In genomic region chr2:143282684-143283083, GRCh38 we compare ENCODE assay signal across 10 cellular contexts.
DNase-seq lines count a peak whose midpoint lies in the region; ATAC-seq and TF ChIP-seq lines count a peak whose summit lies in the region.
"Had no signal": no experiment of that assay in that cellular context is flagged by ENCODE, and none has a peak within 500 bp of the region (broad histone marks: within the 10 kb centered on the region; RNA-seq: fewer than 3 reads in every experiment).

No MANE protein-coding gene starts in this region.

- H3K4me1 Mint-ChIP-seq in activated naive CD4-positive, alpha-beta T cell treated with anti-CD3 and anti-CD28 coated beads for 36 hours (ENCODE audit: low read depth), result peaks cover 48% of the 10 kb centered on the region
- peaks cover 29 to 47% of the 10 kb centered on the region in 2 donors for H3K4me1 Mint-ChIP-seq in effector memory CD8-positive, alpha-beta T cell (ENCODE audit: low read depth in 2 of 2)

- H3K27me3 ChIP-seq in Peyer's patch, result no peaks in the 10 kb centered on the region
- H3K27me3 ChIP-seq: stomach had no signal

- peaks cover 5% of the 10 kb centered on the region for H3K36me3 Mint-ChIP-seq in activated naive CD4-positive, alpha-beta T cell treated with anti-CD3 and anti-CD28 coated beads for 36 hours (ENCODE audit: low read depth)
- H3K36me3 Mint-ChIP-seq in activated naive CD4-positive, alpha-beta T cell treated with anti-CD3 and anti-CD28 coated beads, Interleukin-2, amount 50 U/mL, for 72 hours, result no peaks in the 10 kb centered on the region
- H3K36me3 Mint-ChIP-seq in effector memory CD8-positive, alpha-beta T cell (ENCODE audit: insufficient read depth), result peaks cover 12% of the 10 kb centered on the region

- no peaks in the 10 kb centered on the region for H3K9me3 ChIP-seq in Peyer's patch
- H3K9me3 ChIP-seq: stomach had no signal

- TF ChIP-seq CTCF in retinal pigment epithelial cell (conservative IDR thresholded peaks at IDR 0.05; ENCODE audit: low read depth, low read length) (peak; percentile 34), Peyer's patch (IDR thresholded peaks at IDR 0.05) (peak in 2 of 6 experiments; percentile 7 to 21)

- no peaks in the 10 kb centered on the region for H3K9me3 Mint-ChIP-seq in activated naive CD4-positive, alpha-beta T cell treated with anti-CD3 and anti-CD28 coated beads for 36 hours
- no peaks in the 10 kb centered on the region for H3K9me3 Mint-ChIP-seq in activated naive CD4-positive, alpha-beta T cell treated with anti-CD3 and anti-CD28 coated beads, Interleukin-2, amount 50 U/mL, for 72 hours
- no peaks in the 10 kb centered on the region for H3K9me3 Mint-ChIP-seq in effector memory CD8-positive, alpha-beta T cell

- no peaks in the 10 kb centered on the region for H3K36me3 ChIP-seq in Peyer's patch
- H3K36me3 ChIP-seq: stomach had no signal

- DNase-seq in activated naive CD4-positive, alpha-beta T cell treated with anti-CD3 and anti-CD28 coated beads for 36 hours, result peak; percentile 57
- DNase-seq in activated naive CD4-positive, alpha-beta T cell treated with anti-CD3 and anti-CD28 coated beads, Interleukin-2, amount 50 U/mL, for 72 hours (ENCODE audit: low spot score in 2 of 2), result no peak
- DNase-seq in NCI-H69 (lab: John Stamatoyannopoulos, UW) (peak; percentile 0), retinal pigment epithelial cell (ENCODE audit: low read depth) (no peak), Peyer's patch (no peak)
- no peak for DNase-seq in effector memory CD8-positive, alpha-beta T cell
- DNase-seq: activated CD8-positive, alpha-beta memory T cell treated with anti-CD3 and anti-CD28 coated beads, Interleukin-2, amount 10 ng/mL, durations not matched to agents 7 days and 5 days; stomach had no signal

- ATAC-seq in activated naive CD4-positive, alpha-beta T cell treated with anti-CD3 and anti-CD28 coated beads, Interleukin-2, amount 50 U/mL, for 72 hours, result no peak
- peak; percentile 31 for ATAC-seq in effector memory CD8-positive, alpha-beta T cell (replicated peaks)
- ATAC-seq in HG03460 (IDR thresholded peaks at IDR 0.05; ENCODE audit: unreplicated experiment) (no peak), HG02981 (IDR thresholded peaks at IDR 0.05; ENCODE audit: unreplicated experiment) (no peak)
- ATAC-seq: activated CD8-positive, alpha-beta memory T cell treated with anti-CD3 and anti-CD28 coated beads, Interleukin-2, amount 10 ng/mL, durations not matched to agents 7 days and 5 days had no signal

- no peaks in the 10 kb centered on the region for H3K4me1 ChIP-seq in Peyer's patch
- H3K4me1 ChIP-seq: stomach had no signal

- intact Hi-C loops in activated naive CD4-positive, alpha-beta T cell treated with anti-CD3 and anti-CD28 coated beads for 36 hours (cut with micrococcal nuclease), result no loop called here

- no peak overlapping the region for H3K4me3 Mint-ChIP-seq in activated naive CD4-positive, alpha-beta T cell treated with anti-CD3 and anti-CD28 coated beads for 36 hours
- no peak overlapping the region for H3K4me3 Mint-ChIP-seq in effector memory CD8-positive, alpha-beta T cell
- H3K4me3 Mint-ChIP-seq: activated CD8-positive, alpha-beta memory T cell treated with anti-CD3 and anti-CD28 coated beads, Interleukin-2, amount 10 ng/mL, durations not matched to agents 7 days and 5 days had no signal

- no peak for TF ChIP-seq POLR2A in Peyer's patch (IDR thresholded peaks at IDR 0.05)

- H3K27ac Mint-ChIP-seq in activated naive CD4-positive, alpha-beta T cell treated with anti-CD3 and anti-CD28 coated beads for 36 hours, result no peak overlapping the region
- H3K27ac Mint-ChIP-seq in activated naive CD4-positive, alpha-beta T cell treated with anti-CD3 and anti-CD28 coated beads, Interleukin-2, amount 50 U/mL, for 72 hours, result no peak overlapping the region
- H3K27ac Mint-ChIP-seq in effector memory CD8-positive, alpha-beta T cell, result peak overlapping the region in 1 of 2 donors; percentile 57
- H3K27ac Mint-ChIP-seq: activated CD8-positive, alpha-beta memory T cell treated with anti-CD3 and anti-CD28 coated beads, Interleukin-2, amount 10 ng/mL, durations not matched to agents 7 days and 5 days had no signal

- no peak overlapping the region for H3K27ac ChIP-seq in Peyer's patch
- H3K27ac ChIP-seq: stomach had no signal

- H3K4me3 ChIP-seq in retinal pigment epithelial cell (ENCODE audit: low read length) (no peak overlapping the region), Peyer's patch (no peak overlapping the region)
- H3K4me3 ChIP-seq: stomach had no signal

- CTCF ChIA-PET in activated naive CD4-positive, alpha-beta T cell treated with anti-CD3 and anti-CD28 coated beads for 36 hours (lab: Charles Lee), result interaction anchor here (0.7 to 3.0 kb wide), 3 partner anchors 8 to 275 kb away, joined by 3 to 12 read pairs (median 5); no protein-coding TSS in a partner anchor

- H3K27me3 Mint-ChIP-seq in activated naive CD4-positive, alpha-beta T cell treated with anti-CD3 and anti-CD28 coated beads for 36 hours (ENCODE audit: low read depth), result no peaks in the 10 kb centered on the region
- no peaks in the 10 kb centered on the region for H3K27me3 Mint-ChIP-seq in effector memory CD8-positive, alpha-beta T cell
- H3K27me3 Mint-ChIP-seq: activated CD8-positive, alpha-beta memory T cell treated with anti-CD3 and anti-CD28 coated beads, Interleukin-2, amount 10 ng/mL, durations not matched to agents 7 days and 5 days had no signal

Comparison
In these comparisons a context has a peak if more than half of its experiments do, and no peak if none do; other contexts are left out.
1. DNase-seq: peak in activated naive CD4-positive, alpha-beta T cell treated with anti-CD3 and anti-CD28 coated beads for 36 hours (single experiment) and NCI-H69 (single experiment); none in activated naive CD4-positive, alpha-beta T cell treated with anti-CD3 and anti-CD28 coated beads, Interleukin-2, amount 50 U/mL, for 72 hours (0 of 2), effector memory CD8-positive, alpha-beta T cell (0 of 3), retinal pigment epithelial cell (single experiment) and Peyer's patch (0 of 3).